8 cellular contexts compared by ENCODE assay signal in the genomic region with DNA sequence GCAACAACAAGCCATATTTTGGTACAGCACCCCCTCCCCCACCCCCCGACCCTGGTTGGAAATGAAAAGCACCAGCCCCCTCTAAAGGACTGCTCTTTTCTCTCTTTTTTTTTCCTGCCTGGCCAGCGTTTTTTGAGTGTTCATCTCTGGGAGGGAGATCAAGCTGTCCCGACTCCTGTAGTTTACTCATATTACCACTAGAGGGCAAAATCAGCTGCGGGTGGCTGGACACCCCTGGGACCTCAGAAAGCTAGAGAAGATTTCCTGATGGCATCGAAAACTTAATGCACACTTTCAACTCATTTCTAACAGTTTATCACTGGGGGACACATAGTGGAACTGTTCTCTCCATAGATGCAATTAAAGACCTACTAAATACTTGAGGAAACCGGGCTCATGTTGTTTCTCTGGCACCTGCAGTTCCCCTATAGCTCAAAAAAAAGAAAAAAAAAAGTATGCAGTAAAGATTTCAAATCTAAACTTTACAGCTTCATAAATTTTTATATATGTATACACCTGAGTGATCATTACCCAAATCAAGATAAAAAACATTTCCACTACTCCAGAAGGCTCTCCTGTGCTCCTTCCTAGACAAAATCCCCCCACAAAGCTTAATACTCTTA. TPM values are rescaled to one million over a fixed set of nuclear protein-coding genes. Genes with fewer than 3 reads are reported as not detected.
A peak's percentile ranks its signal among the peaks of the same experiment; 100 is the strongest.
DNase-seq lines count a peak whose midpoint lies in the region; ATAC-seq, FAIRE-seq and TF ChIP-seq lines count a peak whose summit lies in the region.

No MANE protein-coding gene starts in this region.

- H3K4me1 Mint-ChIP-seq in naive B cell = peaks cover 11 to 14% (median 12%) of the 10 kb centered on the region in 3 donors

- TF ChIP-seq POLR2A in esophagus muscularis mucosa (IDR thresholded peaks at IDR 0.05; ENCODE audit: low read depth) (no peak), thyroid gland (IDR thresholded peaks at IDR 0.05) (no peak)

- no peak overlapping the region for H3K4me3 ChIP-seq in esophagus muscularis mucosa
- no peak overlapping the region for H3K4me3 ChIP-seq in thyroid gland (replicated peaks in 1 of 3)

- FAIRE-seq in HTR-8/SVneo (lab: Jason Lieb, UNC) = peak; percentile 69

- peaks cover 16 to 24% (median 22%) of the 10 kb centered on the region in 3 donors for H3K27me3 Mint-ChIP-seq in naive B cell

- H3K4me1 ChIP-seq in esophagus muscularis mucosa = peaks cover 0 to 7% (median 3%) of the 10 kb centered on the region in 4 donors
- H3K4me1 ChIP-seq in thyroid gland = no peaks in the 10 kb centered on the region

- ATAC-seq in naive B cell (ENCODE audit: low read depth in 2 of 2) (peak; percentile 76 to 81), GM19455 (IDR thresholded peaks at IDR 0.05; ENCODE audit: unreplicated experiment) (no peak)

- peak; percentile 30 for DNase-seq in CMK (ENCODE audit: low read depth)
- DNase-seq in HTR-8/SVneo (ENCODE audit: insufficient read length, low spot score) = peak; percentile 88
- DNase-seq in NOMO-1 treated with dmso at 0.1 percent for 144 hours (lab: John Stamatoyannopoulos, UW; ENCODE audit: unreplicated experiment) = peak; percentile 25
- peak; percentile 15 for DNase-seq in activated T-cell treated with anti-CD3 and anti-CD28 coated beads for 4 hours
- no peak for DNase-seq in esophagus muscularis mucosa (ENCODE audit: extremely low spot score)
- peak; percentile 62 for DNase-seq in naive B cell
- DNase-seq in thyroid gland = peak; percentile 31 to 42

- H3K36me3 ChIP-seq in esophagus muscularis mucosa (no peaks in the 10 kb centered on the region), thyroid gland (no peaks in the 10 kb centered on the region)

- intact Hi-C loops in esophagus muscularis mucosa (cut with DNase I) (loop anchor here (5.0 kb wide), 1 partner anchor 204 kb away; no protein-coding TSS in a partner anchor), thyroid gland (cut with DNase I) (no loop called here)

- H3K27ac ChIP-seq in esophagus muscularis mucosa (replicated peaks in 1 of 4) = no peak overlapping the region
- no peak overlapping the region for H3K27ac ChIP-seq in thyroid gland

- no peaks in the 10 kb centered on the region for H3K27me3 ChIP-seq in esophagus muscularis mucosa
- H3K27me3 ChIP-seq in thyroid gland = no peaks in the 10 kb centered on the region

- H3K4me3 Mint-ChIP-seq in naive B cell = no peak overlapping the region

- H3K9me3 ChIP-seq in esophagus muscularis mucosa (no peaks in the 10 kb centered on the region), thyroid gland (no peaks in the 10 kb centered on the region)

- 0% methylated on average over 6 of the region's 6 CpGs for WGBS in esophagus muscularis mucosa
- WGBS in thyroid gland, 2 donors = 2% methylated on average over 6 of the region's 6 CpGs

- no peaks in the 10 kb centered on the region for H3K9me3 Mint-ChIP-seq in naive B cell

- no peak overlapping the region for H3K27ac Mint-ChIP-seq in naive B cell

- TF ChIP-seq CTCF in esophagus muscularis mucosa (IDR thresholded peaks at IDR 0.05) (peak; percentile 78 to 80 (median 78)), thyroid gland (IDR thresholded peaks at IDR 0.05) (peak; percentile 55 to 81 (median 71))

- H3K36me3 Mint-ChIP-seq in naive B cell = no peaks in the 10 kb centered on the region

- no peak for TF ChIP-seq EP300 in esophagus muscularis mucosa (IDR thresholded peaks at IDR 0.05)

RNA-seq across cellular contexts. Expression of a gene that starts 24.4 kb away (rescaled TPM):
- total RNA-seq in esophagus muscularis mucosa = 1 to 10 TPM; 4.2 to 7.1 (median 4.7) TPM
- 10 to 100 TPM; 13.4 to 23.7 (median 17.5) TPM for polyA plus RNA-seq in naive B cell (ENCODE audit: low read depth in 6 of 6)
- total RNA-seq in thyroid gland = 1 to 10 TPM; 3.0 to 4.5 (median 3.8) TPM

RNA-seq across cellular contexts. Expression of a gene that starts 38.5 kb away (rescaled TPM):
- 100 to 1,000 TPM in 2 of 4 donors, 10 to 100 TPM in 2; 79.7 to 138 (median 94.2) TPM for total RNA-seq in esophagus muscularis mucosa
- 100 to 1,000 TPM; 166 to 223 (median 192) TPM for polyA plus RNA-seq in naive B cell (ENCODE audit: low read depth in 6 of 6)
- total RNA-seq in thyroid gland = 100 to 1,000 TPM in 3 of 4 donors, 10 to 100 TPM in 1; 88.4 to 182 (median 125) TPM
